Comparison of ENCODE assay signal across 1 cellular context in the genomic region with DNA sequence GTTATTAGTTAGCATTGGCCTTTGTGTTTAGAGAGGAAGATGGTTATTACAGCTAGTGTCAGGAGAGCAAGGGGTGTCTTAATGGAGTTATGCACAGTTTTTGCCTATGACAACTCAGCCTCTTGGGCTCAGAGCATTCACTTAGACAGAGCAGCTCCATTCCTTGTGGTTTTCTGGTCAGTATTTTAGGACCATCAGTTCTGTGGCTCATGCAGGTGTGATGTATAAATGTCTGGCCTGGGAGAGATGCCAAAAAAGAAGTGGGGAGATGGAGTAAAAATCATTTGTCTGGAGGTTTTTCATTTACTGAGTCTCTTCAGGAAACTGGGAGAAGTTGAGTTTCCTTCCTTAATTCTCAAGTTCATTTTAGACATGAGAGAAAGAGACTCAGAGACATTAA.
TF ChIP-seq lines count a peak whose summit lies in the region.

No MANE protein-coding gene starts in this region.

TF ChIP-seq in endothelial cell of umbilical vein, 7 proteins besides CTCF, POLR2A, EP300 and RAD21:
- TF ChIP-seq, protein P1, sequence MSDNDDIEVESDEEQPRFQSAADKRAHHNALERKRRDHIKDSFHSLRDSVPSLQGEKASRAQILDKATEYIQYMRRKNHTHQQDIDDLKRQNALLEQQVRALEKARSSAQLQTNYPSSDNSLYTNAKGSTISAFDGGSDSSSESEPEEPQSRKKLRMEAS (IDR thresholded peaks at IDR 0.05; ENCODE audit: insufficient read depth, insufficient read length): no peak
- TF ChIP-seq JUN (IDR thresholded peaks at IDR 0.05; ENCODE audit: borderline replicate concordance, insufficient read depth, insufficient read length, low read depth) (no peak), GATA2 (IDR thresholded peaks at IDR 0.05; ENCODE audit: insufficient read depth, insufficient read length, low read depth, low read length) (no peak), POLR2AphosphoS5 (IDR thresholded peaks at IDR 0.05; ENCODE audit: insufficient read depth, low read depth, low read length) (no peak), MYC (IDR thresholded peaks at IDR 0.05; ENCODE audit: low read depth, low read length) (no peak), FOS (IDR thresholded peaks at IDR 0.05; ENCODE audit: borderline replicate concordance, insufficient read depth, low read length) (no peak), EZH2 (IDR thresholded peaks at IDR 0.05; ENCODE audit: borderline replicate concordance, low read depth, low read length, severe bottlenecking) (no peak)
